Comparison of ENCODE assay signal across 20 cellular contexts in the genomic region with DNA sequence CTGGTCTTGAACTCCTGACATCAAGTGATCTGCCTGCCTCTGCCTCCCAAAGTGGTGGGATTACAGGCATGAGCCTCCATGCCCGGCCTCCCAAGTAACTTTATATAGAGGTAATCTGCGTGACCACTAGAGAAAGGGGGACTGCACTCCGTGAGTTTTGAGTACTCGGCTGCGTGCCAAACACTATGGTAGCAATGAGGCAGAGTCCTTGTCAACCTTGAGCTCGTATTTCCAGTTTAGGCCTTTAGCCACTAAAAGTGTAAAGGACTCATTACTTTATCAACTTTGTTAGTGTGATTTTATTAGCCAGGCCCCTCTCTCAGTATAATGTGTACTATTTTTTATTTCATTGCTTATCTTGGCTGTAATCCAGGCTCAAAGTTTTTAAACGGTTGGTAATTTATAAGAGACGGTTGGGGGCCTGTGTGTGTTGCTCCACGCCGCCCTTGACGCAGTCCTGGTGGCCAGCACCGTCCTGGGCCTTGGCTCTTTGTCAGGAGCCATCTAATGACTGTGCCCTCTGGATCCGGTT. TPM values are rescaled to one million over a fixed set of nuclear protein-coding genes. Genes with fewer than 3 reads are reported as not detected.
DNase-seq lines count a peak whose midpoint lies in the region; ATAC-seq and TF ChIP-seq lines count a peak whose summit lies in the region.
"Had no signal": no experiment of that assay in that cellular context is flagged by ENCODE, and none has a peak within 500 bp of the region (broad histone marks: within the 10 kb centered on the region; RNA-seq: fewer than 3 reads in every experiment).

No MANE protein-coding gene starts in this region.

- H3K27ac ChIP-seq in HEK293 (ENCODE audit: extremely low read depth, low read depth, low read length) (peak overlapping the region; percentile 57; the same call in 1 of the 2 replicates), duodenal mucosa (ENCODE audit: low read depth, low read length) (peak overlapping the region; percentile 14), muscle layer of duodenum (ENCODE audit: low read length) (peak overlapping the region; percentile 54)
- H3K27ac ChIP-seq: C4-2B had no signal

- H3K36me3 ChIP-seq in HEK293 (ENCODE audit: control insufficient read depth in 2 of 2, insufficient read depth in 1 of 2, low read length in 2 of 2), result peaks cover 7 to 20% of the 10 kb centered on the region in 2 experiments
- H3K36me3 ChIP-seq in duodenal mucosa (ENCODE audit: control insufficient read depth in 1 of 2, insufficient read depth in 2 of 2, low read length in 2 of 2), result peaks cover 19 to 23% of the 10 kb centered on the region in 2 donors
- H3K36me3 ChIP-seq in muscle layer of duodenum (ENCODE audit: control insufficient read depth in 1 of 2, insufficient read depth in 2 of 2, low read length in 2 of 2), result peaks cover 16 to 29% of the 10 kb centered on the region in 2 donors

- POLR2A ChIA-PET in HEK293 (lab: Yijun Ruan, JAX), result interaction anchor here (0.7 to 1.3 kb wide), 3 partner anchors 12 to 153 kb away, joined by 3 read pairs; a partner anchor contains a TSS

- H3K27me3 ChIP-seq in duodenal mucosa (ENCODE audit: control insufficient read depth in 1 of 2, insufficient read depth in 2 of 2, low read length in 2 of 2), result no peaks in the 10 kb centered on the region
- no peaks in the 10 kb centered on the region for H3K27me3 ChIP-seq in muscle layer of duodenum (ENCODE audit: low read depth, low read length)

- H3K4me1 ChIP-seq in HEK293 (ENCODE audit: control insufficient read depth, insufficient read depth, low read length), result peaks cover 12% of the 10 kb centered on the region
- H3K4me1 ChIP-seq in duodenal mucosa (ENCODE audit: control insufficient read depth in 1 of 2, insufficient read depth in 2 of 2, low read length in 2 of 2), result peaks cover 15 to 30% of the 10 kb centered on the region in 2 donors
- H3K4me1 ChIP-seq in muscle layer of duodenum (ENCODE audit: control insufficient read depth in 1 of 2, insufficient read depth in 2 of 2, low read length in 2 of 2), result peaks cover 11 to 17% of the 10 kb centered on the region in 2 donors

- H3K4me3 ChIP-seq in HEK293 (ENCODE audit: low read depth, low read length) (no peak overlapping the region), duodenal mucosa (ENCODE audit: low read depth in 1 of 2, low read length in 2 of 2) (no peak overlapping the region), muscle layer of duodenum (ENCODE audit: low read depth in 1 of 2, low read length in 2 of 2) (no peak overlapping the region)
- H3K4me3 ChIP-seq: GM12878, GM23338, HAP-1 had no signal

- no peak for TF ChIP-seq CTCF in HEK293 (tag by site-specific recombination; IDR thresholded peaks at IDR 0.05)

- DNase-seq in Caki2 (ENCODE audit: low read depth) (peak; percentile 12), D341Med (ENCODE audit: low spot score) (no peak)
- DNase-seq: CD8-positive, alpha-beta memory T cell; DND-41; KG1; NCI-H1092 treated with DMSO at 0.1 percent for 48 hours; NCI-H2029 treated with DMSO at 0.1 percent for 48 hours; NCI-H2171 treated with DMSO at 0.1 percent for 48 hours; NCI-H524 treated with DMSO at 0.1 percent for 48 hours; SHP77 had no signal

- CTCF ChIA-PET in HEK293 (lab: Yijun Ruan, JAX), result interaction anchor here (0.7 to 2.6 kb wide), 3 partner anchors 7 to 233 kb away, joined by 3 to 16 read pairs (median 11); no protein-coding TSS in a partner anchor

- H3K9ac ChIP-seq in duodenal mucosa (ENCODE audit: low read depth in 1 of 2, low read length in 2 of 2), result peak overlapping the region in 1 of 2 donors; percentile 5

- in situ Hi-C loops in Caki2 (cut with HindIII; ENCODE audit: low pct_unique_long_range_greater_than_20kb, low sequenced_read_pairs), result no loop called here

- ATAC-seq in HG03520 (IDR thresholded peaks at IDR 0.05; ENCODE audit: unreplicated experiment), result no peak
- ATAC-seq in GM19328 (IDR thresholded peaks at IDR 0.05; ENCODE audit: unreplicated experiment), result no peak
- no peak for ATAC-seq in esophagus mucosa
- ATAC-seq: GM12878, GM23338 had no signal

- H3K9me3 ChIP-seq in HEK293 (ENCODE audit: control insufficient read depth, insufficient read depth, low read depth, low read length) (no peaks in the 10 kb centered on the region), duodenal mucosa (ENCODE audit: control insufficient read depth in 1 of 2, low read length in 2 of 2) (no peaks in the 10 kb centered on the region), muscle layer of duodenum (ENCODE audit: control insufficient read depth in 1 of 2, low read length in 2 of 2) (no peaks in the 10 kb centered on the region)
- H3K9me3 ChIP-seq: HAP-1 had no signal

TF ChIP-seq in HEK293, 187 proteins besides CTCF, POLR2A, EP300 and RAD21 (continues in another document):
- TF ChIP-seq, protein P1, sequence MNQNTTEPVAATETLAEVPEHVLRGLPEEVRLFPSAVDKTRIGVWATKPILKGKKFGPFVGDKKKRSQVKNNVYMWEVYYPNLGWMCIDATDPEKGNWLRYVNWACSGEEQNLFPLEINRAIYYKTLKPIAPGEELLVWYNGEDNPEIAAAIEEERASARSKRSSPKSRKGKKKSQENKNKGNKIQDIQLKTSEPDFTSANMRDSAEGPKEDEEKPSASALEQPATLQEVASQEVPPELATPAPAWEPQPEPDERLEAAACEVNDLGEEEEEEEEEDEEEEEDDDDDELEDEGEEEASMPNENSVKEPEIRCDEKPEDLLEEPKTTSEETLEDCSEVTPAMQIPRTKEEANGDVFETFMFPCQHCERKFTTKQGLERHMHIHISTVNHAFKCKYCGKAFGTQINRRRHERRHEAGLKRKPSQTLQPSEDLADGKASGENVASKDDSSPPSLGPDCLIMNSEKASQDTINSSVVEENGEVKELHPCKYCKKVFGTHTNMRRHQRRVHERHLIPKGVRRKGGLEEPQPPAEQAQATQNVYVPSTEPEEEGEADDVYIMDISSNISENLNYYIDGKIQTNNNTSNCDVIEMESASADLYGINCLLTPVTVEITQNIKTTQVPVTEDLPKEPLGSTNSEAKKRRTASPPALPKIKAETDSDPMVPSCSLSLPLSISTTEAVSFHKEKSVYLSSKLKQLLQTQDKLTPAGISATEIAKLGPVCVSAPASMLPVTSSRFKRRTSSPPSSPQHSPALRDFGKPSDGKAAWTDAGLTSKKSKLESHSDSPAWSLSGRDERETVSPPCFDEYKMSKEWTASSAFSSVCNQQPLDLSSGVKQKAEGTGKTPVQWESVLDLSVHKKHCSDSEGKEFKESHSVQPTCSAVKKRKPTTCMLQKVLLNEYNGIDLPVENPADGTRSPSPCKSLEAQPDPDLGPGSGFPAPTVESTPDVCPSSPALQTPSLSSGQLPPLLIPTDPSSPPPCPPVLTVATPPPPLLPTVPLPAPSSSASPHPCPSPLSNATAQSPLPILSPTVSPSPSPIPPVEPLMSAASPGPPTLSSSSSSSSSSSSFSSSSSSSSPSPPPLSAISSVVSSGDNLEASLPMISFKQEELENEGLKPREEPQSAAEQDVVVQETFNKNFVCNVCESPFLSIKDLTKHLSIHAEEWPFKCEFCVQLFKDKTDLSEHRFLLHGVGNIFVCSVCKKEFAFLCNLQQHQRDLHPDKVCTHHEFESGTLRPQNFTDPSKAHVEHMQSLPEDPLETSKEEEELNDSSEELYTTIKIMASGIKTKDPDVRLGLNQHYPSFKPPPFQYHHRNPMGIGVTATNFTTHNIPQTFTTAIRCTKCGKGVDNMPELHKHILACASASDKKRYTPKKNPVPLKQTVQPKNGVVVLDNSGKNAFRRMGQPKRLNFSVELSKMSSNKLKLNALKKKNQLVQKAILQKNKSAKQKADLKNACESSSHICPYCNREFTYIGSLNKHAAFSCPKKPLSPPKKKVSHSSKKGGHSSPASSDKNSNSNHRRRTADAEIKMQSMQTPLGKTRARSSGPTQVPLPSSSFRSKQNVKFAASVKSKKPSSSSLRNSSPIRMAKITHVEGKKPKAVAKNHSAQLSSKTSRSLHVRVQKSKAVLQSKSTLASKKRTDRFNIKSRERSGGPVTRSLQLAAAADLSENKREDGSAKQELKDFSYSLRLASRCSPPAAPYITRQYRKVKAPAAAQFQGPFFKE (tag by site-specific recombination; IDR thresholded peaks at IDR 0.05; ENCODE audit: borderline replicate concordance), result no peak
- TF ChIP-seq, protein P2, sequence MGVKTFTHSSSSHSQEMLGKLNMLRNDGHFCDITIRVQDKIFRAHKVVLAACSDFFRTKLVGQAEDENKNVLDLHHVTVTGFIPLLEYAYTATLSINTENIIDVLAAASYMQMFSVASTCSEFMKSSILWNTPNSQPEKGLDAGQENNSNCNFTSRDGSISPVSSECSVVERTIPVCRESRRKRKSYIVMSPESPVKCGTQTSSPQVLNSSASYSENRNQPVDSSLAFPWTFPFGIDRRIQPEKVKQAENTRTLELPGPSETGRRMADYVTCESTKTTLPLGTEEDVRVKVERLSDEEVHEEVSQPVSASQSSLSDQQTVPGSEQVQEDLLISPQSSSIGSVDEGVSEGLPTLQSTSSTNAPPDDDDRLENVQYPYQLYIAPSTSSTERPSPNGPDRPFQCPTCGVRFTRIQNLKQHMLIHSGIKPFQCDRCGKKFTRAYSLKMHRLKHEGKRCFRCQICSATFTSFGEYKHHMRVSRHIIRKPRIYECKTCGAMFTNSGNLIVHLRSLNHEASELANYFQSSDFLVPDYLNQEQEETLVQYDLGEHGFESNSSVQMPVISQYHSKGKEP (tag by site-specific recombination; IDR thresholded peaks at IDR 0.05), result 0 out of 2 replicates have a peak, but pooled peaks have one; percentile 8
- TF ChIP-seq WT1 (tag by site-specific recombination; IDR thresholded peaks at IDR 0.05) (peak; percentile 67), ZNF121 (tag by site-specific recombination; IDR thresholded peaks at IDR 0.05) (peak; percentile 9; the same call in 1 of the 2 replicates), OVOL3 (tag by site-specific recombination; IDR thresholded peaks at IDR 0.05) (peak; percentile 30; the same call in 1 of the 2 replicates), MZF1 (tag by site-specific recombination; IDR thresholded peaks at IDR 0.05; ENCODE audit: borderline replicate concordance) (peak; percentile 94), ZNF169 (tag by site-specific recombination; IDR thresholded peaks at IDR 0.05) (no peak), FEZF1 (tag by site-specific recombination; IDR thresholded peaks at IDR 0.05) (peak; percentile 63; the same call in 1 of the 2 replicates)
- TF ChIP-seq, protein P3, sequence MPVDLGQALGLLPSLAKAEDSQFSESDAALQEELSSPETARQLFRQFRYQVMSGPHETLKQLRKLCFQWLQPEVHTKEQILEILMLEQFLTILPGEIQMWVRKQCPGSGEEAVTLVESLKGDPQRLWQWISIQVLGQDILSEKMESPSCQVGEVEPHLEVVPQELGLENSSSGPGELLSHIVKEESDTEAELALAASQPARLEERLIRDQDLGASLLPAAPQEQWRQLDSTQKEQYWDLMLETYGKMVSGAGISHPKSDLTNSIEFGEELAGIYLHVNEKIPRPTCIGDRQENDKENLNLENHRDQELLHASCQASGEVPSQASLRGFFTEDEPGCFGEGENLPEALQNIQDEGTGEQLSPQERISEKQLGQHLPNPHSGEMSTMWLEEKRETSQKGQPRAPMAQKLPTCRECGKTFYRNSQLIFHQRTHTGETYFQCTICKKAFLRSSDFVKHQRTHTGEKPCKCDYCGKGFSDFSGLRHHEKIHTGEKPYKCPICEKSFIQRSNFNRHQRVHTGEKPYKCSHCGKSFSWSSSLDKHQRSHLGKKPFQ (tag by site-specific recombination; IDR thresholded peaks at IDR 0.05), result peak; percentile 88

RNA-seq across cellular contexts. Expression of a gene that starts 56.2 kb away (rescaled TPM):
- total RNA-seq in Caki2 (2014; rRNA removed; shearing (Covaris generic); ENCODE audit: low replicate concordance), result 3.2 and 15.5 TPM in 2 replicates
- total RNA-seq in esophagus mucosa, result 7.3 TPM
